9 cellular contexts compared by ENCODE assay signal in genomic region chr16:81492965-81493754, GRCh38. TPM values are rescaled to one million over a fixed set of nuclear protein-coding genes. Genes with fewer than 3 reads are reported as not detected.
A peak's percentile ranks its signal among the peaks of the same experiment; 100 is the strongest.
DNase-seq lines count a peak whose midpoint lies in the region; ATAC-seq, FAIRE-seq and TF ChIP-seq lines count a peak whose summit lies in the region.
"Had no signal": no experiment of that assay in that cellular context is flagged by ENCODE, and none has a peak within 500 bp of the region (broad histone marks: within the 10 kb centered on the region; RNA-seq: fewer than 3 reads in every experiment).

No MANE protein-coding gene starts in this region.

- POLR2A ChIA-PET in Caco-2 (lab: Charles Lee) = interaction anchor here (0.6 to 0.9 kb wide), 2 partner anchors 9 to 123 kb away, joined by 3 to 4 read pairs; no protein-coding TSS in a partner anchor

- TF ChIP-seq POLR2A in gastrocnemius medialis (IDR thresholded peaks at IDR 0.05) = no peak

- peak overlapping the region; percentile 87 for H3K27ac Mint-ChIP-seq in Caco-2 (ENCODE audit: unreplicated experiment)
- H3K27ac Mint-ChIP-seq in astrocyte (ENCODE audit: unreplicated experiment) = no peak overlapping the region

- peaks cover 95% of the 10 kb centered on the region for H4K20me1 ChIP-seq in astrocyte (ENCODE audit: insufficient read depth, low read length)

- H3K27me3 Mint-ChIP-seq in Caco-2 (ENCODE audit: insufficient read depth, unreplicated experiment) (no peaks in the 10 kb centered on the region), astrocyte (ENCODE audit: low read depth, unreplicated experiment) (no peaks in the 10 kb centered on the region)

- BruUV-seq in Caco-2 (replicated peaks; lab: Mats Ljungman, UMichigan) = no TSS peak

- H3K4me1 Mint-ChIP-seq in Caco-2 (ENCODE audit: low read depth, unreplicated experiment) (peaks cover 27% of the 10 kb centered on the region), astrocyte (ENCODE audit: low read depth, unreplicated experiment) (peaks cover 25% of the 10 kb centered on the region)

- no peaks in the 10 kb centered on the region for H3K9me3 Mint-ChIP-seq in Caco-2 (ENCODE audit: unreplicated experiment)
- H3K9me3 Mint-ChIP-seq in astrocyte (ENCODE audit: unreplicated experiment) = peaks cover 2% of the 10 kb centered on the region

- H3K27ac ChIP-seq in astrocyte (ENCODE audit: low read depth, low read length) (peak overlapping the region; percentile 51), layer of hippocampus (ENCODE audit: low read depth, low read length) (peak overlapping the region; percentile 8), gastrocnemius medialis (peak overlapping the region in 3 of 4 donors; percentile 43 to 65 (median 54))

- H3K79me2 ChIP-seq in astrocyte (ENCODE audit: insufficient read depth, low read length) = peaks cover 90% of the 10 kb centered on the region

- no peak for ATAC-seq in gastrocnemius medialis
- ATAC-seq in HG03135 (IDR thresholded peaks at IDR 0.05; ENCODE audit: unreplicated experiment) = no peak

- intact Hi-C loops in Caco-2 (cut with micrococcal nuclease; ENCODE audit: unreplicated experiment) = no loop called here
- intact Hi-C loops in gastrocnemius medialis (cut with DNase I; ENCODE audit: low total_unique reads) = no loop called here

- H3K36me3 ChIP-seq in Caco-2 (ENCODE audit: control insufficient read depth, insufficient read depth, low read length) = no peaks in the 10 kb centered on the region
- no peaks in the 10 kb centered on the region for H3K36me3 ChIP-seq in astrocyte (ENCODE audit: insufficient read depth, low read length)
- H3K36me3 ChIP-seq in gastrocnemius medialis = no peaks in the 10 kb centered on the region

- H3K36me3 Mint-ChIP-seq in Caco-2 (ENCODE audit: insufficient read depth, unreplicated experiment) = peaks cover 11% of the 10 kb centered on the region
- peaks cover 9% of the 10 kb centered on the region for H3K36me3 Mint-ChIP-seq in astrocyte (ENCODE audit: low read depth, unreplicated experiment)

- H3K4me2 ChIP-seq in astrocyte (ENCODE audit: low read length) = peak overlapping the region; percentile 24

- H3K4me3 Mint-ChIP-seq in Caco-2 (ENCODE audit: unreplicated experiment) = no peak overlapping the region
- no peak overlapping the region for H3K4me3 Mint-ChIP-seq in astrocyte (ENCODE audit: unreplicated experiment)

- no peak overlapping the region for H2AFZ ChIP-seq in astrocyte (ENCODE audit: low read depth, low read length)

- H3K9me3 ChIP-seq in Caco-2 = no peaks in the 10 kb centered on the region
- no peaks in the 10 kb centered on the region for H3K9me3 ChIP-seq in astrocyte (ENCODE audit: insufficient read depth, low read depth, low read length)
- H3K9me3 ChIP-seq in gastrocnemius medialis = no peaks in the 10 kb centered on the region

- no peak for FAIRE-seq in astrocyte (lab: Jason Lieb, UNC)

- in situ Hi-C loops in gastrocnemius medialis (cut with MboI; ENCODE audit: low sequenced_read_pairs in 4 of 4) = no loop called here

- H3K4me1 ChIP-seq in Caco-2 = peaks cover 16% of the 10 kb centered on the region
- H3K4me1 ChIP-seq in astrocyte (ENCODE audit: insufficient read depth, low read length) = peaks cover 30% of the 10 kb centered on the region
- peaks cover 0 to 3% of the 10 kb centered on the region in 2 donors for H3K4me1 ChIP-seq in gastrocnemius medialis

- no peak for TF ChIP-seq CTCF in Caco-2 (IDR thresholded peaks at IDR 0.05; ENCODE audit: insufficient read depth in 1 of 2, low read depth in 1 of 2, low read length in 1 of 2, severe bottlenecking in 1 of 2, unreplicated experiment in 1 of 2)
- TF ChIP-seq CTCF in astrocyte (IDR thresholded peaks at IDR 0.05; ENCODE audit: insufficient read depth, low read depth, low read length) = no peak
- no peak for TF ChIP-seq CTCF in gastrocnemius medialis (IDR thresholded peaks at IDR 0.05 in 4 of 5, conservative IDR thresholded peaks at IDR 0.05 in 1 of 5)

- H3K9ac ChIP-seq in astrocyte (ENCODE audit: low read length) = peak overlapping the region; percentile 59

- H3K27me3 ChIP-seq in Caco-2 (replicated peaks; ENCODE audit: control insufficient read depth, insufficient read depth, low read length) (no peaks in the 10 kb centered on the region), astrocyte (ENCODE audit: insufficient read depth, low read length) (no peaks in the 10 kb centered on the region), layer of hippocampus (ENCODE audit: control insufficient read depth, insufficient read depth, low read length) (no peaks in the 10 kb centered on the region), gastrocnemius medialis (no peaks in the 10 kb centered on the region)

- H3K4me3 ChIP-seq in Caco-2 (ENCODE audit: low read depth, low read length) (no peak overlapping the region), astrocyte (ENCODE audit: insufficient read depth, low read depth, low read length) (no peak overlapping the region), gastrocnemius medialis (no peak overlapping the region)
- H3K4me3 ChIP-seq: lung had no signal

- no peak for DNase-seq in Caco-2
- DNase-seq in astrocyte (ENCODE audit: low read depth) = no peak
- DNase-seq in gastrocnemius medialis = no peak
- DNase-seq in amygdala (lab: John Stamatoyannopoulos, UW) = no peak
- no peak for DNase-seq in NCI-H774 (lab: John Stamatoyannopoulos, UW)
- no peak for DNase-seq in GF-D8 (lab: John Stamatoyannopoulos, UW)

- CTCF ChIA-PET in Caco-2 (lab: Charles Lee) = no interaction called here

RNA-seq across cellular contexts. Expression of gene CMIP, which starts 48.6 kb away (rescaled TPM):
- total RNA-seq in Caco-2 (2022) (63.7 and 68.0 TPM in 2 replicates), astrocyte (64.5 and 71.5 TPM in 2 replicates), gastrocnemius medialis (1 to 10 TPM in 3 of 4 donors, under 1 TPM in 1; 0.90 to 5.1 (median 2.7) TPM)

Comparison
In these comparisons a context has a peak if more than half of its experiments do, and no peak if none do; other contexts are left out.
1. RNA of gene CMIP, which starts 48.6 kb away (total RNA-seq): 64.5 to 71.5 TPM in astrocyte and 63.7 to 68.0 TPM in Caco-2; 0.90 to 5.1 TPM in gastrocnemius medialis; every median in the first group is over 10 times any median in the second.
2. Peak in every context shown above with its lines, with median percentiles within 50 percentile points of each other: H3K27ac ChIP-seq.